In genomic region chr12:95637010-95637409, GRCh38 we compare ENCODE assay signal across 17 cellular contexts.
A peak's percentile ranks its signal among the peaks of the same experiment; 100 is the strongest.
DNase-seq lines count a peak whose midpoint lies in the region; ATAC-seq and TF ChIP-seq lines count a peak whose summit lies in the region.
"Had no signal": no experiment of that assay in that cellular context is flagged by ENCODE, and none has a peak within 500 bp of the region (broad histone marks: within the 10 kb centered on the region; RNA-seq: fewer than 3 reads in every experiment).

No MANE protein-coding gene starts in this region.

- peak overlapping the region; percentile 74 for H3K9ac ChIP-seq in skeletal muscle satellite cell (ENCODE audit: low read depth, low read length)
- H3K9ac ChIP-seq: GM23248 had no signal

- intact Hi-C loops in cardiac septum (cut with DNase I): no loop called here

- no peaks in the 10 kb centered on the region for H3K9me3 ChIP-seq in HEK293 (ENCODE audit: control insufficient read depth, insufficient read depth, low read depth, low read length)
- no peaks in the 10 kb centered on the region for H3K9me3 ChIP-seq in skeletal muscle satellite cell (replicated peaks; ENCODE audit: low read length)

- H3K4me2 ChIP-seq in skeletal muscle satellite cell (ENCODE audit: low read length): peak overlapping the region; percentile 66

- H3K36me3 ChIP-seq in HEK293 (ENCODE audit: control insufficient read depth in 2 of 2, insufficient read depth in 1 of 2, low read length in 2 of 2): no peaks in the 10 kb centered on the region
- no peaks in the 10 kb centered on the region for H3K36me3 ChIP-seq in skeletal muscle satellite cell (ENCODE audit: insufficient read depth, low read length)

- no peaks in the 10 kb centered on the region for H3K27me3 ChIP-seq in skeletal muscle satellite cell (ENCODE audit: control insufficient read depth, insufficient read depth, low read length)

- CTCF ChIA-PET in HEK293 (lab: Yijun Ruan, JAX): no interaction called here
- CTCF ChIA-PET in RWPE1 (lab: Yijun Ruan, JAX): no interaction called here

- no peak overlapping the region for H3K4me3 ChIP-seq in HEK293 (ENCODE audit: low read depth, low read length)
- H3K4me3 ChIP-seq in skeletal muscle satellite cell (ENCODE audit: low read length): peak overlapping the region; percentile 51
- H3K4me3 ChIP-seq: GM23248 had no signal

- no peak for DNase-seq in RWPE1 (ENCODE audit: low spot score)
- no peak for DNase-seq in epithelial cell of prostate (ENCODE audit: low read depth, low spot score)
- no peak for DNase-seq in cardiac septum (ENCODE audit: low spot score)
- no peak for DNase-seq in activated gamma-delta T cell (lab: John Stamatoyannopoulos, UW)
- DNase-seq: AML-193, DMS 273 treated with DMSO at 0.1 percent for 48 hours, GF-D8, NCI-H1417, NCI-H2029, NCI-H82, SHP77 had no signal

- TF ChIP-seq CTCF in HEK293 (tag by site-specific recombination; IDR thresholded peaks at IDR 0.05) (no peak), RWPE1 (conservative IDR thresholded peaks at IDR 0.05; ENCODE audit: low read depth) (no peak)

- H3K4me1 ChIP-seq in HEK293 (ENCODE audit: control insufficient read depth, insufficient read depth, low read length) (peaks cover 9% of the 10 kb centered on the region), skeletal muscle satellite cell (ENCODE audit: control insufficient read depth, insufficient read depth, low read length) (peaks cover 31% of the 10 kb centered on the region)

- H3K27ac ChIP-seq in HEK293 (ENCODE audit: extremely low read depth, low read depth, low read length) (no peak overlapping the region), RWPE1 (peak overlapping the region; percentile 63), epithelial cell of prostate (peak overlapping the region; percentile 55)

- POLR2A ChIA-PET in HEK293 (lab: Yijun Ruan, JAX): no interaction called here
- POLR2A ChIA-PET in RWPE1 (lab: Yijun Ruan, JAX; ENCODE audit: low non-redundant PET): no interaction called here

- no peak for ATAC-seq in HG02852 (IDR thresholded peaks at IDR 0.05; ENCODE audit: unreplicated experiment)
- no peak for ATAC-seq in HG02970 (IDR thresholded peaks at IDR 0.05; ENCODE audit: low FRiP score, unreplicated experiment)
- ATAC-seq: HepG2 had no signal

TF ChIP-seq in HEK293, 187 proteins besides CTCF, POLR2A, EP300 and RAD21:
- TF ChIP-seq ZNF366 (tag by site-specific recombination; conservative IDR thresholded peaks at IDR 0.05) (no peak), ZSCAN23 (tag by site-specific recombination; IDR thresholded peaks at IDR 0.05) (no peak), ZNF600 (tag by site-specific recombination; IDR thresholded peaks at IDR 0.05) (peak; percentile 90), ZNF23 (tag by site-specific recombination; IDR thresholded peaks at IDR 0.05; ENCODE audit: borderline replicate concordance) (no peak), KLF10 (tag by site-specific recombination; IDR thresholded peaks at IDR 0.05) (no peak), REST (tag by site-specific recombination; IDR thresholded peaks at IDR 0.05) (no peak), PRDM2 (tag by site-specific recombination; IDR thresholded peaks at IDR 0.05; ENCODE audit: borderline replicate concordance) (no peak), ZNF18 (tag by site-specific recombination; IDR thresholded peaks at IDR 0.05) (no peak), ZNF48 (tag by site-specific recombination; IDR thresholded peaks at IDR 0.05) (no peak)
TF ChIP-seq in HEK293: peak in this region for 1.
